ENCODE assay signal across 8 cellular contexts in genomic region chr12:15322164-15323054, GRCh38. TPM values are rescaled to one million over a fixed set of nuclear protein-coding genes. Genes with fewer than 3 reads are reported as not detected.
A peak's percentile ranks its signal among the peaks of the same experiment; 100 is the strongest.
DNase-seq lines count a peak whose midpoint lies in the region; ATAC-seq, FAIRE-seq and TF ChIP-seq lines count a peak whose summit lies in the region.

PTPRO (plus strand) TSS chr12:15322508.

- H3K9me3 ChIP-seq in BLaER1 (no peaks in the 10 kb centered on the region), MG63 (no peaks in the 10 kb centered on the region), HepG2 (ENCODE audit: low read length) (no peaks in the 10 kb centered on the region), upper lobe of left lung (no peaks in the 10 kb centered on the region)

- peak within 1 kb of the TSS; percentile 78 for H3K4me3 Mint-ChIP-seq in MCF 10A (ENCODE audit: unreplicated experiment)

- H3K4me2 ChIP-seq in BLaER1 (peak within 1 kb of the TSS; percentile 82), HepG2 (ENCODE audit: low read depth, low read length) (peak within 1 kb of the TSS; percentile 67)

- FAIRE-seq in HepG2 (lab: Jason Lieb, UNC) = no peak
- FAIRE-seq in GM19239 (lab: Jason Lieb, UNC) = no peak

- H3K9ac ChIP-seq in BLaER1 (no peak within 1 kb of the TSS), HepG2 (ENCODE audit: insufficient read depth, low read depth, low read length) (no peak within 1 kb of the TSS)

- WGBS in HepG2 (ENCODE audit: low lambda C conversion rate) = 13% methylated on average over 11 of the region's 69 CpGs
- 2 to 4% methylated on average over 23 to 64 of the region's 69 CpGs for WGBS in upper lobe of left lung, 2 donors

- no peaks in the 10 kb centered on the region for H4K20me1 ChIP-seq in BLaER1
- no peaks in the 10 kb centered on the region for H4K20me1 ChIP-seq in HepG2 (ENCODE audit: insufficient read depth, low read length)

- H3K4me1 ChIP-seq in BLaER1 (no peaks in the 10 kb centered on the region), HepG2 (ENCODE audit: insufficient read depth, low read length) (no peaks in the 10 kb centered on the region), upper lobe of left lung (peaks cover 0 to 14% (median 9%) of the 10 kb centered on the region in 4 donors)

- ATAC-seq in HepG2 (peak; percentile 95), upper lobe of left lung (ENCODE audit: low FRiP score in 2 of 2) (peak; percentile 34 to 54), HG02678 (IDR thresholded peaks at IDR 0.05; ENCODE audit: unreplicated experiment) (no peak)

- BruUV-seq in MCF 10A (replicated peaks; lab: Mats Ljungman, UMichigan) = no TSS peak
- no TSS peak for BruUV-seq in HepG2 (replicated peaks; lab: Mats Ljungman, UMichigan)

- no peaks in the 10 kb centered on the region for H3K79me2 ChIP-seq in HepG2 (ENCODE audit: insufficient read depth, low read length)

- DNase-seq in MG63 (peak; percentile 38), MCF 10A (ENCODE audit: unreplicated experiment) (peak; percentile 49), HepG2 (ENCODE audit: low spot score) (no peak), upper lobe of left lung (peak in 1 of 2 donors; percentile 82), midbrain (lab: John Stamatoyannopoulos, UW) (no peak), GM19239 (ENCODE audit: insufficient read length, low spot score) (no peak)

- no peak within 1 kb of the TSS for H2AFZ ChIP-seq in HepG2 (ENCODE audit: low read length)

- H3K9me3 Mint-ChIP-seq in MCF 10A (ENCODE audit: unreplicated experiment) = no peaks in the 10 kb centered on the region

- H3K27ac Mint-ChIP-seq in MCF 10A (ENCODE audit: low read depth, unreplicated experiment) = peak within 1 kb of the TSS; percentile 35

- TF ChIP-seq EP300 in HepG2 (IDR thresholded peaks at IDR 0.05; ENCODE audit: low read depth in 2 of 2, low read length in 2 of 2) (no peak), HepG2 (CRISPR knock-in tag; IDR thresholded peaks at IDR 0.05; ENCODE audit: borderline replicate concordance) (no peak), upper lobe of left lung (IDR thresholded peaks at IDR 0.05) (no peak)

- POLR2A ChIA-PET in MCF 10A (lab: Yijun Ruan, JAX) (interaction anchor here (0.6 to 3.1 kb wide), 4 partner anchors 11 to 125 kb away, joined by 3 to 13 read pairs (median 3); no protein-coding TSS in a partner anchor), HepG2 (lab: Yijun Ruan, JAX) (no interaction called here)

- no peaks in the 10 kb centered on the region for H3K36me3 ChIP-seq in BLaER1
- H3K36me3 ChIP-seq in MG63 = no peaks in the 10 kb centered on the region
- no peaks in the 10 kb centered on the region for H3K36me3 ChIP-seq in HepG2 (replicated peaks in 1 of 2; ENCODE audit: control insufficient read depth in 1 of 2, insufficient read depth in 2 of 2, low read length in 2 of 2)
- H3K36me3 ChIP-seq in upper lobe of left lung = no peaks in the 10 kb centered on the region

- no peak for TF ChIP-seq CTCF in MCF 10A (IDR thresholded peaks at IDR 0.05; ENCODE audit: unreplicated experiment)
- TF ChIP-seq CTCF in HepG2 (CRISPR knock-in tag; IDR thresholded peaks at IDR 0.05) = no peak
- TF ChIP-seq CTCF in upper lobe of left lung (IDR thresholded peaks at IDR 0.05) = no peak

- H3K27ac ChIP-seq in BLaER1 (no peak within 1 kb of the TSS), HepG2 (ENCODE audit: extremely low read length, insufficient read depth, low read length) (no peak within 1 kb of the TSS), upper lobe of left lung (no peak within 1 kb of the TSS)

- H3K4me3 ChIP-seq in BLaER1 (peak within 1 kb of the TSS; percentile 61), MG63 (peak within 1 kb of the TSS; percentile 55), HepG2 (replicated peaks in 1 of 3; ENCODE audit: insufficient read depth in 1 of 3, low read depth in 2 of 3, low read length in 3 of 3) (peak within 1 kb of the TSS in 2 of 3 experiments; percentile 24 to 57; a peak in 4 of 6 replicates), upper lobe of left lung (peak within 1 kb of the TSS in 3 of 4 donors; percentile 17 to 43 (median 23))

- H3K27me3 ChIP-seq in BLaER1 = peaks cover 21% of the 10 kb centered on the region
- no peaks in the 10 kb centered on the region; the same call in 1 of the 2 replicates for H3K27me3 ChIP-seq in MG63
- peaks cover 1 to 11% of the 10 kb centered on the region in 2 experiments; a peak in 3 of 5 replicates for H3K27me3 ChIP-seq in HepG2 (ENCODE audit: control insufficient read depth in 1 of 2, insufficient read depth in 2 of 2, low read length in 2 of 2)
- peaks cover 0 to 17% (median 6%) of the 10 kb centered on the region in 4 donors for H3K27me3 ChIP-seq in upper lobe of left lung

- H3K36me3 Mint-ChIP-seq in MCF 10A (ENCODE audit: insufficient read depth, unreplicated experiment) = no peaks in the 10 kb centered on the region

- no peaks in the 10 kb centered on the region for H3K27me3 Mint-ChIP-seq in MCF 10A (ENCODE audit: insufficient read depth, unreplicated experiment)

- CTCF ChIA-PET in MCF 10A (lab: Yijun Ruan, JAX) = interaction anchor here (0.6 to 2.0 kb wide), 5 partner anchors 11 to 178 kb away, joined by 3 to 5 read pairs (median 3); no protein-coding TSS in a partner anchor
- CTCF ChIA-PET in HepG2 (lab: Yijun Ruan, JAX; ENCODE audit: low intra/inter-chr PET ratio, low total read pairs) = no interaction called here

- in situ Hi-C loops in HepG2 (cut with HindIII; ENCODE audit: extremely low pct_ligation_motif_present, low pct_unique_long_range_greater_than_20kb) = no loop called here

- TF ChIP-seq POLR2A in HepG2 (IDR thresholded peaks at IDR 0.05; ENCODE audit: insufficient read depth in 1 of 2, low read depth in 2 of 2, low read length in 2 of 2) = no peak
- TF ChIP-seq POLR2A in upper lobe of left lung (IDR thresholded peaks at IDR 0.05) = no peak

- H3K4me1 Mint-ChIP-seq in MCF 10A (ENCODE audit: insufficient read depth, unreplicated experiment) = peaks cover 13% of the 10 kb centered on the region

- no peak for TF ChIP-seq RAD21 in HepG2 (CRISPR knock-in tag; IDR thresholded peaks at IDR 0.05)

- intact Hi-C loops in MCF 10A (cut with micrococcal nuclease) = loop anchor here (2.0 kb wide), 2 partner anchors 44 to 120 kb away; no protein-coding TSS in a partner anchor
- intact Hi-C loops in HepG2 (cut with micrococcal nuclease; ENCODE audit: unreplicated experiment) = no loop called here

TF ChIP-seq in HepG2, 621 proteins besides CTCF, POLR2A, EP300 and RAD21 (continues in another document):
- TF ChIP-seq LCORL (IDR thresholded peaks at IDR 0.05) (no peak), LCORL (CRISPR knock-in tag; IDR thresholded peaks at IDR 0.05) (no peak)
- TF ChIP-seq, protein P1, sequence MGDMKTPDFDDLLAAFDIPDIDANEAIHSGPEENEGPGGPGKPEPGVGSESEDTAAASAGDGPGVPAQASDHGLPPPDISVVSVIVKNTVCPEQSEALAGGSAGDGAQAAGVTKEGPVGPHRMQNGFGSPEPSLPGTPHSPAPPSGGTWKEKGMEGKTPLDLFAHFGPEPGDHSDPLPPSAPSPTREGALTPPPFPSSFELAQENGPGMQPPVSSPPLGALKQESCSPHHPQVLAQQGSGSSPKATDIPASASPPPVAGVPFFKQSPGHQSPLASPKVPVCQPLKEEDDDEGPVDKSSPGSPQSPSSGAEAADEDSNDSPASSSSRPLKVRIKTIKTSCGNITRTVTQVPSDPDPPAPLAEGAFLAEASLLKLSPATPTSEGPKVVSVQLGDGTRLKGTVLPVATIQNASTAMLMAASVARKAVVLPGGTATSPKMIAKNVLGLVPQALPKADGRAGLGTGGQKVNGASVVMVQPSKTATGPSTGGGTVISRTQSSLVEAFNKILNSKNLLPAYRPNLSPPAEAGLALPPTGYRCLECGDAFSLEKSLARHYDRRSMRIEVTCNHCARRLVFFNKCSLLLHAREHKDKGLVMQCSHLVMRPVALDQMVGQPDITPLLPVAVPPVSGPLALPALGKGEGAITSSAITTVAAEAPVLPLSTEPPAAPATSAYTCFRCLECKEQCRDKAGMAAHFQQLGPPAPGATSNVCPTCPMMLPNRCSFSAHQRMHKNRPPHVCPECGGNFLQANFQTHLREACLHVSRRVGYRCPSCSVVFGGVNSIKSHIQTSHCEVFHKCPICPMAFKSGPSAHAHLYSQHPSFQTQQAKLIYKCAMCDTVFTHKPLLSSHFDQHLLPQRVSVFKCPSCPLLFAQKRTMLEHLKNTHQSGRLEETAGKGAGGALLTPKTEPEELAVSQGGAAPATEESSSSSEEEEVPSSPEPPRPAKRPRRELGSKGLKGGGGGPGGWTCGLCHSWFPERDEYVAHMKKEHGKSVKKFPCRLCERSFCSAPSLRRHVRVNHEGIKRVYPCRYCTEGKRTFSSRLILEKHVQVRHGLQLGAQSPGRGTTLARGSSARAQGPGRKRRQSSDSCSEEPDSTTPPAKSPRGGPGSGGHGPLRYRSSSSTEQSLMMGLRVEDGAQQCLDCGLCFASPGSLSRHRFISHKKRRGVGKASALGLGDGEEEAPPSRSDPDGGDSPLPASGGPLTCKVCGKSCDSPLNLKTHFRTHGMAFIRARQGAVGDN (CRISPR knock-in tag; IDR thresholded peaks at IDR 0.05) = peak; percentile 53

RNA-seq across cellular contexts. Expression of gene PTPRO, which starts in this region (rescaled TPM):
- 0.15 and 1.3 TPM in 2 replicates for total RNA-seq in MG63 (2014; rRNA removed; shearing (Covaris generic); ENCODE audit: low replicate concordance)
- total RNA-seq in MCF 10A (2022) = 0.74 and 2.2 TPM in 2 replicates
- not detected in 2 replicates for total RNA-seq in HepG2 (2016; rRNA removed; fragmentation: Illumina TruSeq; extraction: Trizol)
- not detected in 2 replicates for total RNA-seq in HepG2 (2016; cell fraction: cytosol; rRNA removed; fragmentation: Illumina TruSeq; extraction: Trizol; ENCODE audit: low read depth)
- 0.11 TPM in 1 of 2 replicates, not detected in the other for total RNA-seq in HepG2 (2016; cell fraction: insoluble cytoplasmic fraction; rRNA removed; fragmentation: Illumina TruSeq; extraction: Trizol)
- not detected in 2 replicates for total RNA-seq in HepG2 (2016; cell fraction: membrane; rRNA removed; fragmentation: Illumina TruSeq; extraction: Trizol)
- total RNA-seq in HepG2 (2016; cell fraction: nucleus; rRNA removed; fragmentation: Illumina TruSeq; extraction: Trizol) = not detected in 2 replicates
- polyA plus RNA-seq in HepG2 (2011; rRNA removed) = 0.04 TPM in 1 of 2 replicates, not detected in the other
- polyA plus RNA-seq in HepG2 (2011; cell fraction: cytosol; rRNA removed) = 0.03 TPM in 1 of 2 replicates, not detected in the other
- 0.03 and 0.09 TPM in 2 replicates for polyA plus RNA-seq in HepG2 (2011; cell fraction: nucleus; rRNA removed)
- 0.03 and 0.08 TPM in 2 replicates for polyA plus RNA-seq in HepG2 (2012)
- polyA plus RNA-seq in HepG2 (2016; cell fraction: cytosol; fragmentation: Illumina TruSeq; extraction: Trizol; ENCODE audit: low read depth) = not detected in 2 replicates
- polyA plus RNA-seq in HepG2 (2016; cell fraction: insoluble cytoplasmic fraction; fragmentation: Illumina TruSeq; extraction: Trizol; ENCODE audit: low read depth) = not detected in 2 replicates
- not detected in 2 replicates for polyA plus RNA-seq in HepG2 (2016; cell fraction: membrane; fragmentation: Illumina TruSeq; extraction: Trizol; ENCODE audit: low read depth)
- polyA plus RNA-seq in HepG2 (2016; cell fraction: nucleus; fragmentation: Illumina TruSeq; extraction: Trizol; ENCODE audit: insufficient read depth, low read depth) = 0.39 TPM in 1 of 2 replicates, not detected in the other
- not detected in 2 replicates for polyA minus RNA-seq in HepG2 (2011; rRNA and poly(A)+ RNA removed; ENCODE audit: low replicate concordance)
- polyA minus RNA-seq in HepG2 (2011; cell fraction: cytosol; rRNA and poly(A)+ RNA removed) = not detected in 2 replicates
- polyA minus RNA-seq in HepG2 (2011; cell fraction: nucleus; rRNA and poly(A)+ RNA removed) = not detected in 2 replicates
- 10 to 100 TPM in 3 of 6 donors, 1 to 10 TPM in 3; 3.6 to 19.0 (median 8.4) TPM for total RNA-seq in upper lobe of left lung

Comparison
In these comparisons a context has a peak if more than half of its experiments do, and no peak if none do; other contexts are left out.
1. Peak in ATAC-seq, H3K4me3 ChIP-seq and H3K4me2 ChIP-seq in HepG2; RNA of the gene not detected or under 1 TPM.
2. DNase-seq: peak in MG63 (single experiment) and MCF 10A (single experiment); none in HepG2 (single experiment), midbrain (single experiment) and GM19239 (single experiment).
3. Peak in every context shown above with its lines, with median percentiles within 50 percentile points of each other: H3K4me3 ChIP-seq.